In genomic region chr7:135210818-135211178, GRCh38 we compare ENCODE assay signal across 2 cellular contexts.
TF ChIP-seq lines count a peak whose summit lies in the region.

No MANE protein-coding gene starts in this region.

TF ChIP-seq in HEK293, 187 proteins besides CTCF, POLR2A, EP300 and RAD21:
- TF ChIP-seq ZNF324 (tag by site-specific recombination; IDR thresholded peaks at IDR 0.05) = no peak
- peak; percentile 66 for TF ChIP-seq ZNF335 (tag by site-specific recombination; conservative IDR thresholded peaks at IDR 0.05)
- TF ChIP-seq ZIC2 (tag by site-specific recombination; IDR thresholded peaks at IDR 0.05) = no peak
- peak; percentile 42; the same call in 1 of the 2 replicates for TF ChIP-seq ZNF660 (tag by site-specific recombination; IDR thresholded peaks at IDR 0.05)
- no peak for TF ChIP-seq ZNF266 (tag by site-specific recombination; IDR thresholded peaks at IDR 0.05; ENCODE audit: low read depth)
- TF ChIP-seq ZNF600 (tag by site-specific recombination; IDR thresholded peaks at IDR 0.05) = peak; percentile 91; the same call in 1 of the 2 replicates
- TF ChIP-seq ZNF501 (tag by site-specific recombination; IDR thresholded peaks at IDR 0.05) = peak; percentile 50; the same call in 1 of the 2 replicates
- TF ChIP-seq ZNF629 (tag by site-specific recombination; IDR thresholded peaks at IDR 0.05) = 0 out of 2 replicates have a peak, but pooled peaks have one; percentile 7

TF ChIP-seq in endothelial cell of umbilical vein, 7 proteins besides CTCF, POLR2A, EP300 and RAD21:
- TF ChIP-seq GATA2 (IDR thresholded peaks at IDR 0.05; ENCODE audit: insufficient read depth, insufficient read length, low read depth, low read length) (no peak), MYC (IDR thresholded peaks at IDR 0.05; ENCODE audit: low read depth, low read length) (no peak), JUN (IDR thresholded peaks at IDR 0.05; ENCODE audit: borderline replicate concordance, insufficient read depth, insufficient read length, low read depth) (no peak), FOS (IDR thresholded peaks at IDR 0.05; ENCODE audit: borderline replicate concordance, insufficient read depth, low read length) (no peak), EZH2 (IDR thresholded peaks at IDR 0.05; ENCODE audit: borderline replicate concordance, low read depth, low read length, severe bottlenecking) (no peak), POLR2AphosphoS5 (IDR thresholded peaks at IDR 0.05; ENCODE audit: insufficient read depth, low read depth, low read length) (no peak)
- TF ChIP-seq, protein P1, sequence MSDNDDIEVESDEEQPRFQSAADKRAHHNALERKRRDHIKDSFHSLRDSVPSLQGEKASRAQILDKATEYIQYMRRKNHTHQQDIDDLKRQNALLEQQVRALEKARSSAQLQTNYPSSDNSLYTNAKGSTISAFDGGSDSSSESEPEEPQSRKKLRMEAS (IDR thresholded peaks at IDR 0.05; ENCODE audit: insufficient read depth, insufficient read length) = no peak
